33 cellular contexts compared by ENCODE assay signal in genomic region chr2:125281242-125281641, GRCh38.
"Had no signal": no experiment of that assay in that cellular context is flagged by ENCODE, and none has a peak within 500 bp of the region (broad histone marks: within the 10 kb centered on the region; RNA-seq: fewer than 3 reads in every experiment).

No MANE protein-coding gene starts in this region.

- H3K27me3 ChIP-seq: adrenal gland, ascending aorta, body of pancreas, brain microvascular endothelial cell, breast epithelium, cardiac muscle cell had no signal

- H3K9me3 ChIP-seq: adrenal gland, ascending aorta, body of pancreas, breast epithelium had no signal

- ATAC-seq: activated naive CD4-positive, alpha-beta T cell treated with anti-CD3 and anti-CD28 coated beads, Interleukin-2, amount 50 U/mL, for 72 hours; activated naive CD8-positive, alpha-beta T cell treated with anti-CD3 and anti-CD28 coated beads, Interleukin-2, amount 50 U/mL, for 24 hours; activated T-cell treated with anti-CD3 and anti-CD28 coated beads, Interleukin-2, amount 50 U/mL, for 4 hours; activated T-cell treated with anti-CD3 and anti-CD28 coated beads, Interleukin-2, amount 50 U/mL, for 72 hours; activated T-helper 17 cell treated with anti-CD3 and anti-CD28 coated beads, Interleukin-2, amount 50 U/mL, for 72 hours; body of pancreas had no signal

- H3K27ac ChIP-seq: adrenal gland, ascending aorta, body of pancreas, brain microvascular endothelial cell, breast epithelium, cardiac muscle cell had no signal

- H3K4me1 ChIP-seq: adrenal gland, ascending aorta, body of pancreas, breast epithelium had no signal

- FAIRE-seq: astrocyte, bronchial epithelial cell had no signal

- H3K4me3 ChIP-seq: adrenal gland, ascending aorta, body of pancreas, breast epithelium, cardiac muscle cell had no signal

- DNase-seq: activated effector memory CD4-positive, alpha-beta T cell treated with anti-CD3 and anti-CD28 coated beads, Interleukin-2, amount 50 U/mL, for 16 hours; activated effector memory CD4-positive, alpha-beta T cell treated with Interleukin-2 at 50 U/mL for 16 hours; activated gamma-delta T cell; activated gamma-delta T cell treated with Interleukin-2 at 50 U/mL for 16 hours; activated naive CD4-positive, alpha-beta T cell; activated naive CD4-positive, alpha-beta T cell treated with anti-CD3 and anti-CD28 coated beads for 36 hours; activated naive CD4-positive, alpha-beta T cell treated with anti-CD3 and anti-CD28 coated beads, Interleukin-2, amount 10 ng/mL, durations not matched to agents 7 days and 5 days; activated naive CD4-positive, alpha-beta T cell treated with anti-CD3 and anti-CD28 coated beads, Interleukin-2, amount 50 U/mL, for 16 hours; activated naive CD4-positive, alpha-beta T cell treated with Interleukin-2 at 50 U/mL for 16 hours; activated naive CD8-positive, alpha-beta T cell treated with anti-CD3 and anti-CD28 coated beads for 36 hours; activated naive CD8-positive, alpha-beta T cell treated with anti-CD3 and anti-CD28 coated beads, Interleukin-2, amount 10 ng/mL, durations not matched to agents 7 days and 5 days; activated naive CD8-positive, alpha-beta T cell treated with anti-CD3 and anti-CD28 coated beads, Interleukin-2, amount 50 U/mL, for 24 hours; activated T-cell treated with anti-CD3 and anti-CD28 coated beads, Interleukin-2, amount 50 U/mL, for 24 hours; activated T-cell treated with anti-CD3 and anti-CD28 coated beads, Interleukin-2, amount 50 U/mL, for 4 hours; activated T-cell treated with anti-CD3 and anti-CD28 coated beads, Interleukin-2, amount 50 U/mL, for 48 hours; activated T-cell treated with anti-CD3 and anti-CD28 coated beads, Interleukin-2, amount 50 U/mL, for 72 hours; adrenal gland; amniotic stem cell; amygdala; anterior cingulate cortex; aorta; body of pancreas; brain microvascular endothelial cell; caudate nucleus; central memory CD4-positive, alpha-beta T cell; cerebellar nuclear complex had no signal

- H3K36me3 ChIP-seq: adrenal gland, ascending aorta, brain microvascular endothelial cell, breast epithelium, cardiac muscle cell had no signal
